28 cellular contexts compared by ENCODE assay signal in genomic region chr3:12443781-12444522, GRCh38. TPM values are rescaled to one million over a fixed set of nuclear protein-coding genes. Genes with fewer than 3 reads are reported as not detected.
DNase-seq lines count a peak whose midpoint lies in the region; ATAC-seq and TF ChIP-seq lines count a peak whose summit lies in the region.
"Had no signal": no experiment of that assay in that cellular context is flagged by ENCODE, and none has a peak within 500 bp of the region (broad histone marks: within the 10 kb centered on the region; RNA-seq: fewer than 3 reads in every experiment).

No MANE protein-coding gene starts in this region.

- H3K9ac ChIP-seq in SK-N-SH = no peak overlapping the region
- peak overlapping the region; percentile 20 for H3K9ac ChIP-seq in mucosa of stomach (ENCODE audit: low read length)
- no peak overlapping the region for H3K9ac ChIP-seq in smooth muscle cell (ENCODE audit: low read depth)

- H3F3A ChIP-seq in SK-N-SH (replicated peaks; ENCODE audit: insufficient read depth) (no peaks in the 10 kb centered on the region), smooth muscle cell (ENCODE audit: low read depth) (peaks cover 10% of the 10 kb centered on the region)

- POLR2A ChIA-PET in SK-N-SH (lab: Yijun Ruan, JAX) = no interaction called here

- H3K4me2 ChIP-seq in SK-N-SH (no peak overlapping the region; the same call in 1 of the 2 replicates), smooth muscle cell (peak overlapping the region; percentile 75)

- no peaks in the 10 kb centered on the region for H3K27me3 Mint-ChIP-seq in chondrocyte (ENCODE audit: low read depth)
- H3K27me3 Mint-ChIP-seq: CD4-positive, alpha-beta memory T cell had no signal

- no peak for TF ChIP-seq EP300 in SK-N-SH (IDR thresholded peaks at IDR 0.05; ENCODE audit: borderline replicate concordance in 1 of 2, low read depth in 1 of 2, low read length in 1 of 2)

- no peaks in the 10 kb centered on the region for H3K27me3 ChIP-seq in SK-N-SH (ENCODE audit: insufficient read depth)
- H3K27me3 ChIP-seq in mucosa of stomach (ENCODE audit: control insufficient read depth, insufficient read depth, low read length) = no peaks in the 10 kb centered on the region
- no peaks in the 10 kb centered on the region for H3K27me3 ChIP-seq in smooth muscle cell (ENCODE audit: low read depth)
- H3K27me3 ChIP-seq: ascending aorta, tibial nerve had no signal

- H3K4me3 Mint-ChIP-seq in chondrocyte (ENCODE audit: unreplicated experiment) = no peak overlapping the region
- H3K4me3 Mint-ChIP-seq: activated naive CD8-positive, alpha-beta T cell; CD4-positive, alpha-beta memory T cell; memory B cell; natural killer cell; stimulated activated naive CD8-positive, alpha-beta T cell treated with anti-CD3 and anti-CD28 coated beads, Interleukin-15, Interleukin-2, amounts not matched to agents 100 ng/mL and 50 ng/mL, for 24 hours had no signal

- H3K36me3 ChIP-seq in SK-N-SH (replicated peaks in 1 of 2; ENCODE audit: control insufficient read depth in 1 of 2, insufficient read depth in 2 of 2, low read length in 1 of 2) (no peaks in the 10 kb centered on the region), mucosa of stomach (ENCODE audit: control insufficient read depth, insufficient read depth, low read length) (no peaks in the 10 kb centered on the region), smooth muscle cell (ENCODE audit: low read depth) (no peaks in the 10 kb centered on the region)
- H3K36me3 ChIP-seq: ascending aorta, gastroesophageal sphincter, tibial nerve had no signal

- H3K4me1 Mint-ChIP-seq in chondrocyte (ENCODE audit: low read depth) = peaks cover 64% of the 10 kb centered on the region
- H3K4me1 Mint-ChIP-seq: CD4-positive, alpha-beta memory T cell; memory B cell; natural killer cell had no signal

- H3K79me2 ChIP-seq in SK-N-SH (ENCODE audit: insufficient read depth) = no peaks in the 10 kb centered on the region
- no peaks in the 10 kb centered on the region for H3K79me2 ChIP-seq in smooth muscle cell (ENCODE audit: low read depth)

- no peak for ATAC-seq in SK-N-SH treated with all-trans-retinoic acid at 6 μM for 48 hours
- ATAC-seq: gastroesophageal sphincter, natural killer cell, psoas muscle had no signal

- H3K27ac ChIP-seq in SK-N-SH (ENCODE audit: low read depth in 2 of 2, low read length in 1 of 2) (no peak overlapping the region), smooth muscle cell (ENCODE audit: low read depth) (peak overlapping the region; percentile 46)
- H3K27ac ChIP-seq: 22Rv1, ascending aorta, gastroesophageal sphincter, psoas muscle, tibial nerve had no signal

- H2AFZ ChIP-seq in SK-N-SH (ENCODE audit: low read depth) (peak overlapping the region; percentile 41; the same call in 1 of the 2 replicates), smooth muscle cell (ENCODE audit: low read depth) (no peak overlapping the region)

- TF ChIP-seq RAD21 in SK-N-SH (IDR thresholded peaks at IDR 0.05; ENCODE audit: low read length) = no peak

- H3K27ac Mint-ChIP-seq in chondrocyte (ENCODE audit: unreplicated experiment) = peak overlapping the region; percentile 87
- H3K27ac Mint-ChIP-seq: activated naive CD8-positive, alpha-beta T cell; CD4-positive, alpha-beta memory T cell; memory B cell; natural killer cell; stimulated activated naive CD8-positive, alpha-beta T cell treated with anti-CD3 and anti-CD28 coated beads, Interleukin-15, Interleukin-2, amounts not matched to agents 100 ng/mL and 50 ng/mL, for 24 hours had no signal

- DNase-seq in SK-N-SH (no peak), chondrocyte (ENCODE audit: low spot score) (no peak), smooth muscle cell (lab: John Stamatoyannopoulos, UW; ENCODE audit: unreplicated experiment) (no peak), NOMO-1 treated with dmso at 0.1 percent for 144 hours (lab: John Stamatoyannopoulos, UW; ENCODE audit: unreplicated experiment) (no peak), DMS 273 (lab: John Stamatoyannopoulos, UW; ENCODE audit: unreplicated experiment) (no peak), epidermal melanocyte (ENCODE audit: insufficient read length, low spot score) (no peak)
- DNase-seq: activated CD4-positive, alpha-beta T cell treated with anti-CD3 and anti-CD28 coated beads for 48 hours; CD4-positive, alpha-beta memory T cell; cerebellar nuclear complex; DMS53; effector CD8-positive, alpha-beta T cell; GF-D8; natural killer cell; NCI-H1092 treated with DMSO at 0.1 percent for 48 hours; NCI-H2029; NCI-H774; psoas muscle; stimulated activated CD4-positive, alpha-beta T cell treated with anti-CD3 and anti-CD28 coated beads, Interleukin-4, amount 100 ng/mL, for 24 hours; T-helper 2 cell had no signal

- H3K9me3 ChIP-seq in SK-N-SH (no peaks in the 10 kb centered on the region), mucosa of stomach (ENCODE audit: control insufficient read depth, low read length) (no peaks in the 10 kb centered on the region), smooth muscle cell (replicated peaks; ENCODE audit: low read depth) (no peaks in the 10 kb centered on the region)
- H3K9me3 ChIP-seq: ascending aorta, gastroesophageal sphincter, psoas muscle, tibial nerve had no signal

- 96% methylated on average over 10 of the region's 10 CpGs for WGBS in SK-N-SH (ENCODE audit: low lambda C conversion rate)
- 87% methylated on average over 10 of the region's 10 CpGs for WGBS in smooth muscle cell (ENCODE audit: low lambda C conversion rate)

- no peaks in the 10 kb centered on the region for H3K9me2 ChIP-seq in SK-N-SH

- TF ChIP-seq CTCF in SK-N-SH (IDR thresholded peaks at IDR 0.05) (no peak), chondrocyte (IDR thresholded peaks at IDR 0.05) (no peak), smooth muscle cell (IDR thresholded peaks at IDR 0.05; ENCODE audit: borderline replicate concordance, insufficient read depth, poor library complexity, severe bottlenecking) (no peak)

- H3K9me3 Mint-ChIP-seq in chondrocyte (ENCODE audit: low read depth) = no peaks in the 10 kb centered on the region
- H3K9me3 Mint-ChIP-seq: natural killer cell; stimulated activated naive CD8-positive, alpha-beta T cell treated with anti-CD3 and anti-CD28 coated beads, Interleukin-15, Interleukin-2, amounts not matched to agents 100 ng/mL and 50 ng/mL, for 24 hours had no signal

- no peaks in the 10 kb centered on the region for H3K36me3 Mint-ChIP-seq in chondrocyte (ENCODE audit: low read depth)
- H3K36me3 Mint-ChIP-seq: activated naive CD8-positive, alpha-beta T cell; CD4-positive, alpha-beta memory T cell; natural killer cell had no signal

- no peaks in the 10 kb centered on the region for H4K20me1 ChIP-seq in SK-N-SH (ENCODE audit: insufficient read depth)
- H4K20me1 ChIP-seq in smooth muscle cell (ENCODE audit: low read depth) = no peaks in the 10 kb centered on the region

- CTCF ChIA-PET in SK-N-SH (lab: Yijun Ruan, JAX) = no interaction called here

- peaks cover 12 to 28% of the 10 kb centered on the region in 2 experiments; a peak in 3 of 4 replicates for H3K4me1 ChIP-seq in SK-N-SH (ENCODE audit: control insufficient read depth in 1 of 2, insufficient read depth in 2 of 2, low read depth in 1 of 2, low read length in 1 of 2)
- H3K4me1 ChIP-seq in mucosa of stomach (ENCODE audit: control insufficient read depth, insufficient read depth, low read length) = peaks cover 42% of the 10 kb centered on the region
- H3K4me1 ChIP-seq in smooth muscle cell (ENCODE audit: low read depth) = peaks cover 9% of the 10 kb centered on the region
- H3K4me1 ChIP-seq: psoas muscle had no signal

- H3K4me3 ChIP-seq in SK-N-SH (ENCODE audit: low read depth in 2 of 2, low read length in 1 of 2) = no peak overlapping the region
- peak overlapping the region; percentile 0 for H3K4me3 ChIP-seq in mucosa of stomach (ENCODE audit: low read length)
- peak overlapping the region; percentile 5 for H3K4me3 ChIP-seq in smooth muscle cell
- H3K4me3 ChIP-seq: ascending aorta, gastroesophageal sphincter, psoas muscle, tibial nerve had no signal

TF ChIP-seq in SK-N-SH, 30 proteins besides CTCF, POLR2A, EP300 and RAD21 (continues in another document):
- TF ChIP-seq MAX (IDR thresholded peaks at IDR 0.05; ENCODE audit: low read depth) (no peak), FOXM1 (IDR thresholded peaks at IDR 0.05; ENCODE audit: low read depth) (no peak), FOSL2 (IDR thresholded peaks at IDR 0.05; ENCODE audit: borderline replicate concordance, low read depth) (no peak), ELF1 (IDR thresholded peaks at IDR 0.05) (no peak), GABPA (IDR thresholded peaks at IDR 0.05; ENCODE audit: low read depth) (no peak)

TF ChIP-seq in SK-N-SH treated with all-trans-retinoic acid at 6 μM for 48 hours, 23 proteins besides CTCF, POLR2A, EP300 and RAD21 (continues in another document):
- TF ChIP-seq ZFP30 (CRISPR knock-in tag; IDR thresholded peaks at IDR 0.05) = no peak
- TF ChIP-seq, protein P1, sequence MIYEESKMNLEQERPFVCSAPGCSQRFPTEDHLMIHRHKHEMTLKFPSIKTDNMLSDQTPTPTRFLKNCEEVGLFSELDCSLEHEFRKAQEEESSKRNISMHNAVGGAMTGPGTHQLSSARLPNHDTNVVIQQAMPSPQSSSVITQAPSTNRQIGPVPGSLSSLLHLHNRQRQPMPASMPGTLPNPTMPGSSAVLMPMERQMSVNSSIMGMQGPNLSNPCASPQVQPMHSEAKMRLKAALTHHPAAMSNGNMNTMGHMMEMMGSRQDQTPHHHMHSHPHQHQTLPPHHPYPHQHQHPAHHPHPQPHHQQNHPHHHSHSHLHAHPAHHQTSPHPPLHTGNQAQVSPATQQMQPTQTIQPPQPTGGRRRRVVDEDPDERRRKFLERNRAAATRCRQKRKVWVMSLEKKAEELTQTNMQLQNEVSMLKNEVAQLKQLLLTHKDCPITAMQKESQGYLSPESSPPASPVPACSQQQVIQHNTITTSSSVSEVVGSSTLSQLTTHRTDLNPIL (CRISPR knock-in tag; IDR thresholded peaks at IDR 0.05; ENCODE audit: low read depth) = no peak
- no peak for TF ChIP-seq ESRRG (CRISPR knock-in tag; IDR thresholded peaks at IDR 0.05)
- TF ChIP-seq ISL1 (CRISPR knock-in tag; IDR thresholded peaks at IDR 0.05) = no peak
- no peak for TF ChIP-seq BACH2 (CRISPR knock-in tag; IDR thresholded peaks at IDR 0.05; ENCODE audit: borderline replicate concordance)

RNA-seq across cellular contexts. Expression of gene TSEN2, which starts 40.3 kb away (rescaled TPM):
- polyA plus RNA-seq in SK-N-SH (2012; rRNA removed) = 13.0 and 18.6 TPM in 2 replicates
- polyA plus RNA-seq in SK-N-SH (2012; cell fraction: cytosol; rRNA removed) = 13.2 and 13.4 TPM in 2 replicates
- polyA plus RNA-seq in SK-N-SH (2012; cell fraction: nucleus; rRNA removed) = 27.3 and 45.4 TPM in 2 replicates
- total RNA-seq in chondrocyte = 8.6 to 14.5 TPM (median 8.7 TPM) in 3 replicates
- total RNA-seq in smooth muscle cell = 3.9 and 4.8 TPM in 2 replicates
- polyA plus RNA-seq in smooth muscle cell = 2.3 and 3.6 TPM in 2 replicates

Comparison
In these comparisons a context has a peak if more than half of its experiments do, and no peak if none do; other contexts are left out.
1. H3K4me3 ChIP-seq: peak in mucosa of stomach (single experiment) and smooth muscle cell (single experiment); none in SK-N-SH (0 of 2).